In genomic region chr14:93332853-93333630, GRCh38 we compare ENCODE assay signal across 8 cellular contexts. TPM values are rescaled to one million over a fixed set of nuclear protein-coding genes. Genes with fewer than 3 reads are reported as not detected.
DNase-seq lines count a peak whose midpoint lies in the region; ATAC-seq and TF ChIP-seq lines count a peak whose summit lies in the region.

Gene BTBD7 (minus strand): TSS chr14:93333036. CDS start chr14:93296051, 36,985 bp downstream.

- peaks cover 12% of the 10 kb centered on the region; the same call in 1 of the 2 replicates for H4K20me1 ChIP-seq in SU-DHL-6 (ENCODE audit: low read depth, low read length)

- H3K9me3 ChIP-seq in SU-DHL-6 (ENCODE audit: insufficient read depth, low read length) (peaks cover 9% of the 10 kb centered on the region; the same call in 1 of the 2 replicates), ovary (no peaks in the 10 kb centered on the region), thymus (ENCODE audit: control insufficient read depth) (peaks cover 2% of the 10 kb centered on the region)

- POLR2A ChIA-PET in activated naive CD8-positive, alpha-beta T cell treated with anti-CD3 and anti-CD28 coated beads, Interleukin-2, amount 10 ng/mL, durations not matched to agents 7 days and 5 days (lab: Charles Lee): no interaction called here

- DNase-seq in NCI-H1417 (lab: John Stamatoyannopoulos, UW) (peak; percentile 98 to 99 (median 98)), head of caudate nucleus (peak; percentile 81 to 98 (median 95)), ovary (peak; percentile 91 to 97 (median 94))
- peak; percentile 96 for DNase-seq in activated naive CD8-positive, alpha-beta T cell treated with anti-CD3 and anti-CD28 coated beads, Interleukin-2, amount 10 ng/mL, durations not matched to agents 7 days and 5 days

- peaks cover 29% of the 10 kb centered on the region for H3K4me1 Mint-ChIP-seq in activated naive CD8-positive, alpha-beta T cell treated with anti-CD3 and anti-CD28 coated beads, Interleukin-2, amount 10 ng/mL, durations not matched to agents 7 days and 5 days

- intact Hi-C loops in head of caudate nucleus (cut with DNase I) (loop anchor here (5.0 to 10.0 kb wide), 2 partner anchors 52 to 99 kb away; partner anchors contain the start of gene UNC79), ovary (cut with DNase I) (no loop called here)

- no peaks in the 10 kb centered on the region for H3K36me3 ChIP-seq in SU-DHL-6 (ENCODE audit: low read length)
- no peaks in the 10 kb centered on the region for H3K36me3 ChIP-seq in ovary
- no peaks in the 10 kb centered on the region for H3K36me3 ChIP-seq in thymus (ENCODE audit: control insufficient read depth, insufficient read depth)

- H3K27me3 ChIP-seq in SU-DHL-6 (ENCODE audit: low read length) (no peaks in the 10 kb centered on the region), ovary (no peaks in the 10 kb centered on the region), thymus (ENCODE audit: control insufficient read depth, insufficient read depth) (no peaks in the 10 kb centered on the region)

- H2AFZ ChIP-seq in SU-DHL-6 (ENCODE audit: low read depth, low read length, severe bottlenecking): peak within 1 kb of the TSS; percentile 96

- H3K4me1 ChIP-seq in ovary (ENCODE audit: insufficient read depth): peaks cover 4% of the 10 kb centered on the region
- peaks cover 15% of the 10 kb centered on the region for H3K4me1 ChIP-seq in thymus (ENCODE audit: control insufficient read depth, insufficient read depth, low read length)

- peak within 1 kb of the TSS; percentile 64 for H3K27ac ChIP-seq in SU-DHL-6 (ENCODE audit: low read depth, low read length)
- H3K27ac ChIP-seq in ovary: peak within 1 kb of the TSS; percentile 95
- peak within 1 kb of the TSS; percentile 93 for H3K27ac ChIP-seq in thymus (ENCODE audit: low read depth)

- peak within 1 kb of the TSS; percentile 94 for H3K9ac ChIP-seq in SU-DHL-6 (ENCODE audit: low read length)

- ATAC-seq in HG02759 (IDR thresholded peaks at IDR 0.05; ENCODE audit: unreplicated experiment): peak; percentile 83
- ATAC-seq in activated naive CD8-positive, alpha-beta T cell treated with anti-CD3 and anti-CD28 coated beads, Interleukin-2, amount 10 ng/mL, durations not matched to agents 7 days and 5 days (ENCODE audit: low read depth): peak; percentile 96

- TF ChIP-seq EP300 in ovary (IDR thresholded peaks at IDR 0.05): no peak

- no peaks in the 10 kb centered on the region for H3F3A ChIP-seq in SU-DHL-6 (ENCODE audit: insufficient read depth)

- H3K9me3 Mint-ChIP-seq in activated naive CD8-positive, alpha-beta T cell treated with anti-CD3 and anti-CD28 coated beads, Interleukin-2, amount 10 ng/mL, durations not matched to agents 7 days and 5 days: peaks cover 2% of the 10 kb centered on the region

- 0 to 1% (median 0%) methylated on average over 63 to 74 of the region's 74 CpGs for WGBS in ovary, 3 donors
- WGBS in thymus: under 1% methylated on average over 74 of the region's 74 CpGs

- H3K36me3 Mint-ChIP-seq in activated naive CD8-positive, alpha-beta T cell treated with anti-CD3 and anti-CD28 coated beads, Interleukin-2, amount 10 ng/mL, durations not matched to agents 7 days and 5 days: peaks cover 5% of the 10 kb centered on the region

- no peaks in the 10 kb centered on the region for H3K27me3 Mint-ChIP-seq in activated naive CD8-positive, alpha-beta T cell treated with anti-CD3 and anti-CD28 coated beads, Interleukin-2, amount 10 ng/mL, durations not matched to agents 7 days and 5 days

- H3K4me3 Mint-ChIP-seq in activated naive CD8-positive, alpha-beta T cell treated with anti-CD3 and anti-CD28 coated beads, Interleukin-2, amount 10 ng/mL, durations not matched to agents 7 days and 5 days: peak within 1 kb of the TSS; percentile 89

- peaks cover 58% of the 10 kb centered on the region for H3K79me2 ChIP-seq in SU-DHL-6 (ENCODE audit: insufficient read depth, low read length)

- H3K27ac Mint-ChIP-seq in activated naive CD8-positive, alpha-beta T cell treated with anti-CD3 and anti-CD28 coated beads, Interleukin-2, amount 10 ng/mL, durations not matched to agents 7 days and 5 days: peak within 1 kb of the TSS; percentile 94

- peak; percentile 46 for TF ChIP-seq POLR2A in ovary (IDR thresholded peaks at IDR 0.05)

- TF ChIP-seq CTCF in GM12872 (IDR thresholded peaks at IDR 0.05; ENCODE audit: insufficient read depth, low read depth, low read length): 0 out of 3 replicates have a peak, but pooled peaks have one; percentile 17
- no peak for TF ChIP-seq CTCF in SU-DHL-6 (IDR thresholded peaks at IDR 0.05; ENCODE audit: insufficient read depth, low read length, poor library complexity, severe bottlenecking)
- TF ChIP-seq CTCF in ovary (IDR thresholded peaks at IDR 0.05): peak in 2 of 3 donors; percentile 18 to 27

- H3K4me2 ChIP-seq in SU-DHL-6 (ENCODE audit: low read depth, low read length, poor library complexity, severe bottlenecking): peak within 1 kb of the TSS; percentile 89

- peak within 1 kb of the TSS; percentile 89 for H3K4me3 ChIP-seq in SU-DHL-6 (ENCODE audit: insufficient read depth, low read length, poor library complexity, severe bottlenecking)
- peak within 1 kb of the TSS; percentile 92 for H3K4me3 ChIP-seq in ovary
- peak within 1 kb of the TSS; percentile 97 for H3K4me3 ChIP-seq in thymus (ENCODE audit: low read length)

- no peaks in the 10 kb centered on the region for H3K9me2 ChIP-seq in SU-DHL-6 (replicated peaks; ENCODE audit: insufficient read depth, low read length)

RNA-seq across cellular contexts. Expression of gene BTBD7, which starts in this region (rescaled TPM):
- 10 to 100 TPM; 22.3 to 24.8 TPM for total RNA-seq in activated naive CD8-positive, alpha-beta T cell treated with anti-CD3 and anti-CD28 coated beads, Interleukin-2, amount 10 ng/mL, durations not matched to agents 7 days and 5 days
- 10 to 100 TPM; 19.6 to 42.2 (median 39.9) TPM for total RNA-seq in ovary
- polyA plus RNA-seq in ovary (10 to 100 TPM; 10.9 to 21.0 TPM), thymus (10.5 TPM)

Comparison
In these comparisons a context has a peak if more than half of its experiments do, and no peak if none do; other contexts are left out.
1. Peak in every context shown above with its lines: DNase-seq, ATAC-seq, H3K4me3 ChIP-seq and H3K27ac ChIP-seq.